ENCODE assay signal across 9 cellular contexts in the genomic region with DNA sequence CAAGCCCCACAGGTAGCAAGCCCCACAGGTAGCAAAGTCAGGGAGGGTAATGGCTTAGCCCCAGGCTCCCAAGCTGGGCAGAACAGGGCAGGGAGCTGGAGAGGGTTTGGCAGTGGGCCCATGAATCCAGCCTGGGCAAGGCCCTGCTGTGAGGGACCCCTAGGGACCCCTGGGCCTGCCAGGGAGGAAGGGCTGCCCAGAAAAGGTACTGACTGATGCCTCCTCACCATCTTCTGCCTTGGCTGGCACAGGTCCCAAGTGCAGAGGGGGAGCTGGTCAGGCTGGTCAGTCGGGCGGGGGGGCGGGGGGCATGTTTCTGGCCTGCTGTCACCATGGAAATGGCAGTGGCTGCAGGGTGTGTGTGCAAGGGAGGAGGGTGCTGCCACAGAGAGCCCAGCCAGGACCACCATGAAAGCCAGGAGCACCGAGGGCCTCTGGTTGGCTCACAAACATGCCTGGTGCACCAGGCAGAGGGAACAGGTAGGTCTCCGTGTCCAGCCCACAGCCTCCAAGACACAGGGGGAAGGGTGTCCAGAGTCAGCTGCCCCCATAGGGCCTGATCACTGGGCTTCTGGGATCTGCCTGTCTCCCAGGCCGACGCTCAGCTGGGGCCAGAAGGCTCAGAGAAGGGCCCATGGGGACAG. TPM values are rescaled to one million over a fixed set of nuclear protein-coding genes. Genes with fewer than 3 reads are reported as not detected.
DNase-seq lines count a peak whose midpoint lies in the region; ATAC-seq and TF ChIP-seq lines count a peak whose summit lies in the region.
"Had no signal": no experiment of that assay in that cellular context is flagged by ENCODE, and none has a peak within 500 bp of the region (broad histone marks: within the 10 kb centered on the region; RNA-seq: fewer than 3 reads in every experiment).

No MANE protein-coding gene starts in this region.

- intact Hi-C loops in Right ventricle myocardium superior (cut with DNase I) (no loop called here), Right ventricle myocardium inferior (cut with DNase I) (loop anchor here (10.0 kb wide), 2 partner anchors 378 to 748 kb away; a partner anchor contains a TSS), body of pancreas (cut with DNase I) (no loop called here), head of caudate nucleus (cut with DNase I) (loop anchor here (5.0 kb wide), 1 partner anchor 61 kb away; no protein-coding TSS in a partner anchor)

- peaks cover 0 to 4% of the 10 kb centered on the region in 2 donors for H3K27me3 ChIP-seq in body of pancreas
- peaks cover 13 to 23% of the 10 kb centered on the region in 2 donors for H3K27me3 ChIP-seq in mucosa of rectum (ENCODE audit: control insufficient read depth in 2 of 2, insufficient read depth in 2 of 2, low read length in 2 of 2)

- no peaks in the 10 kb centered on the region for H3K36me3 ChIP-seq in body of pancreas (replicated peaks in 1 of 2; ENCODE audit: insufficient read depth in 1 of 2, low read depth in 2 of 2)
- H3K36me3 ChIP-seq in mucosa of rectum (ENCODE audit: control insufficient read depth in 2 of 2, insufficient read depth in 2 of 2, low read length in 2 of 2), result peaks cover 1 to 2% of the 10 kb centered on the region in 2 donors
- H3K36me3 ChIP-seq in urinary bladder (ENCODE audit: insufficient read depth), result no peaks in the 10 kb centered on the region

- WGBS in body of pancreas, 2 donors, result 35% methylated on average over 7 of the region's 7 CpGs; no CpG with 5 or more reads in 1 of the 2 donors
- WGBS in urinary bladder, result 25% methylated on average over 7 of the region's 7 CpGs

- TF ChIP-seq POLR2A in body of pancreas (IDR thresholded peaks at IDR 0.05), result no peak

- H3K4me1 ChIP-seq in body of pancreas, result peaks cover 67% of the 10 kb centered on the region
- peaks cover 19 to 20% of the 10 kb centered on the region in 2 donors for H3K4me1 ChIP-seq in mucosa of rectum (ENCODE audit: control insufficient read depth in 2 of 2, insufficient read depth in 2 of 2, low read length in 2 of 2)
- H3K4me1 ChIP-seq in urinary bladder (ENCODE audit: insufficient read depth), result peaks cover 2% of the 10 kb centered on the region

- DNase-seq in Right ventricle myocardium superior (peak; percentile 60), Right ventricle myocardium inferior (ENCODE audit: missing footprints) (no peak), body of pancreas (peak in 2 of 4 donors; percentile 40 to 54), middle frontal gyrus (ENCODE audit: extremely low spot score, low spot score) (no peak), head of caudate nucleus (no peak)
- DNase-seq in activated CD8-positive, alpha-beta memory T cell treated with anti-CD3 and anti-CD28 coated beads, Interleukin-2, amount 50 U/mL, for 4 hours, result no peak
- DNase-seq: glutamatergic neuron had no signal

- H3K9me3 ChIP-seq in body of pancreas (no peaks in the 10 kb centered on the region), mucosa of rectum (ENCODE audit: control insufficient read depth in 2 of 2, low read length in 2 of 2) (no peaks in the 10 kb centered on the region)

- no peak overlapping the region for H3K4me3 ChIP-seq in body of pancreas
- peak overlapping the region in 1 of 2 donors; percentile 39 for H3K4me3 ChIP-seq in mucosa of rectum (ENCODE audit: low read length in 2 of 2)
- H3K4me3 ChIP-seq in urinary bladder (ENCODE audit: low read depth, low read length), result no peak overlapping the region

- no peak overlapping the region for H3K9ac ChIP-seq in mucosa of rectum (ENCODE audit: low read depth in 1 of 2, low read length in 2 of 2)

- ATAC-seq in Right ventricle myocardium superior (ENCODE audit: poor library complexity), result no peak
- ATAC-seq in Right ventricle myocardium inferior, result no peak
- ATAC-seq in body of pancreas, result no peak

- TF ChIP-seq CTCF in body of pancreas (IDR thresholded peaks at IDR 0.05), result no peak

- H3K27ac ChIP-seq in body of pancreas (peak overlapping the region; percentile 34 to 81 (median 76)), mucosa of rectum (ENCODE audit: low read depth in 2 of 2, low read length in 2 of 2) (peak overlapping the region; percentile 37 to 43), urinary bladder (ENCODE audit: low read depth) (peak overlapping the region; percentile 70)

RNA-seq across cellular contexts. Expression of a gene that starts 1.5 kb away (rescaled TPM):
- total RNA-seq in Right ventricle myocardium superior, result 1,011 TPM
- total RNA-seq in Right ventricle myocardium inferior, result 1,081 TPM
- 10 to 100 TPM; 65.9 to 96.6 TPM for total RNA-seq in body of pancreas
- total RNA-seq in urinary bladder, result 53.7 TPM
- 245 TPM for polyA plus RNA-seq in urinary bladder

RNA-seq across cellular contexts. Expression of a gene that starts 13.5 kb away (rescaled TPM):
- 71.8 TPM for total RNA-seq in Right ventricle myocardium superior
- 82.0 TPM for total RNA-seq in Right ventricle myocardium inferior
- 1 to 10 TPM; 2.6 to 5.4 TPM for total RNA-seq in body of pancreas
- total RNA-seq in urinary bladder, result 9.4 TPM
- 92.4 TPM for polyA plus RNA-seq in urinary bladder

RNA-seq across cellular contexts. Expression of a gene that starts 17.9 kb away (rescaled TPM):
- total RNA-seq in Right ventricle myocardium superior (6.2 TPM), Right ventricle myocardium inferior (6.4 TPM), body of pancreas (10 to 100 TPM in 1 of 2 donors, 1 to 10 TPM in 1; 1.6 to 12.2 TPM), urinary bladder (4.2 TPM)
- polyA plus RNA-seq in urinary bladder, result 10.6 TPM

RNA-seq across cellular contexts. Expression of a gene that starts 53.2 kb away (rescaled TPM):
- total RNA-seq in Right ventricle myocardium superior (3.1 TPM), Right ventricle myocardium inferior (3.4 TPM), body of pancreas (10 to 100 TPM in 1 of 2 donors, 1 to 10 TPM in 1; 4.2 to 13.8 TPM), urinary bladder (1.3 TPM)
- polyA plus RNA-seq in urinary bladder, result 6.7 TPM

RNA-seq across cellular contexts. Expression of a gene that starts 53.5 kb away (rescaled TPM):
- total RNA-seq in Right ventricle myocardium superior, result 191 TPM
- 192 TPM for total RNA-seq in Right ventricle myocardium inferior
- 10 to 100 TPM; 69.8 to 92.6 TPM for total RNA-seq in body of pancreas
- total RNA-seq in urinary bladder, result 51.5 TPM
- 67.3 TPM for polyA plus RNA-seq in urinary bladder

Comparison
In these comparisons a context has a peak if more than half of its experiments do, and no peak if none do; other contexts are left out.
1. intact Hi-C loops: an anchor here in Right ventricle myocardium inferior (10.0 kb wide) and head of caudate nucleus (5.0 kb wide); none called in Right ventricle myocardium superior and body of pancreas.
2. RNA of a gene that starts 1.5 kb away (total RNA-seq): 1,081 TPM in Right ventricle myocardium inferior (single experiment) and 1,011 TPM in Right ventricle myocardium superior (single experiment); 65.9 to 96.6 TPM in body of pancreas and 53.7 TPM in urinary bladder (single experiment); every median in the first group is over 10 times any median in the second.
3. Peak in every context shown above with its lines, with median percentiles within 50 percentile points of each other: H3K27ac ChIP-seq.